8 cellular contexts compared by ENCODE assay signal in genomic region chrX:107826286-107827136, GRCh38. TPM values are rescaled to one million over a fixed set of nuclear protein-coding genes. Genes with fewer than 3 reads are reported as not detected.
DNase-seq lines count a peak whose midpoint lies in the region; ATAC-seq and TF ChIP-seq lines count a peak whose summit lies in the region.

No MANE protein-coding gene starts in this region.

- H3K27me3 ChIP-seq in PC-3 (ENCODE audit: low read length) (no peaks in the 10 kb centered on the region), ovary (no peaks in the 10 kb centered on the region)

- peak overlapping the region; percentile 90 for H2AFZ ChIP-seq in PC-3 (ENCODE audit: low read length)

- intact Hi-C loops in PC-3 (cut with micrococcal nuclease) (no loop called here), head of caudate nucleus (cut with DNase I) (no loop called here), ovary (cut with DNase I) (no loop called here)

- H3K36me3 Mint-ChIP-seq in activated naive CD4-positive, alpha-beta T cell treated with anti-CD3 and anti-CD28 coated beads, Interleukin-2, amount 50 U/mL, for 24 hours, result peaks cover 2% of the 10 kb centered on the region

- TF ChIP-seq POLR2A in ovary (IDR thresholded peaks at IDR 0.05), result no peak

- no peaks in the 10 kb centered on the region for H3K9me3 Mint-ChIP-seq in activated naive CD4-positive, alpha-beta T cell treated with anti-CD3 and anti-CD28 coated beads, Interleukin-2, amount 50 U/mL, for 24 hours

- H3K9me3 ChIP-seq in PC-3 (ENCODE audit: low read length), result no peaks in the 10 kb centered on the region
- H3K9me3 ChIP-seq in ovary, result no peaks in the 10 kb centered on the region

- TF ChIP-seq CTCF in PC-3 (conservative IDR thresholded peaks at IDR 0.05; ENCODE audit: low read depth, low read length), result no peak
- TF ChIP-seq CTCF in ovary (IDR thresholded peaks at IDR 0.05), result no peak

- peak overlapping the region; percentile 91 for H3K4me2 ChIP-seq in PC-3 (ENCODE audit: low read length)

- H3K4me1 Mint-ChIP-seq in activated naive CD4-positive, alpha-beta T cell treated with anti-CD3 and anti-CD28 coated beads, Interleukin-2, amount 50 U/mL, for 24 hours, result peaks cover 61% of the 10 kb centered on the region

- WGBS in ovary, 3 donors, result 30 to 50% (median 47%) methylated on average over 43 to 92 of the region's 92 CpGs

- H3K4me3 ChIP-seq in PC-3 (ENCODE audit: low read length) (peak overlapping the region; percentile 82), ovary (peak overlapping the region; percentile 46)

- CTCF ChIA-PET in PC-3 (lab: Charles Lee), result no interaction called here

- H3K4me3 Mint-ChIP-seq in activated naive CD4-positive, alpha-beta T cell treated with anti-CD3 and anti-CD28 coated beads, Interleukin-2, amount 50 U/mL, for 24 hours, result peak overlapping the region; percentile 90

- no peaks in the 10 kb centered on the region for H3F3A ChIP-seq in PC-3 (ENCODE audit: low read length, unreplicated experiment)

- no peaks in the 10 kb centered on the region for H3K27me3 Mint-ChIP-seq in activated naive CD4-positive, alpha-beta T cell treated with anti-CD3 and anti-CD28 coated beads, Interleukin-2, amount 50 U/mL, for 24 hours

- no peaks in the 10 kb centered on the region for H3K9me2 ChIP-seq in PC-3 (replicated peaks; ENCODE audit: low read length)

- peak; percentile 47 for DNase-seq in PC-3
- peak in 40 of 42 donors; percentile 1 to 75 (median 42) for DNase-seq in head of caudate nucleus
- peak; percentile 27 to 58 (median 39) for DNase-seq in ovary
- DNase-seq in T1000 (lab: John Stamatoyannopoulos, UW), result no peak
- DNase-seq in COLO829 (ENCODE audit: low spot score), result no peak

- BruUV-seq in PC-3 (replicated peaks; lab: Mats Ljungman, UMichigan), result no TSS peak

- no peak for TF ChIP-seq EP300 in ovary (IDR thresholded peaks at IDR 0.05)

- no peaks in the 10 kb centered on the region for H3K36me3 ChIP-seq in PC-3 (ENCODE audit: low read depth, low read length)
- H3K36me3 ChIP-seq in ovary, result no peaks in the 10 kb centered on the region

- no peaks in the 10 kb centered on the region for H4K20me1 ChIP-seq in PC-3 (ENCODE audit: low read length)

- peak; percentile 71 for ATAC-seq in GM18498 (IDR thresholded peaks at IDR 0.05; ENCODE audit: unreplicated experiment)
- peak; percentile 60 for ATAC-seq in HG02938 (IDR thresholded peaks at IDR 0.05; ENCODE audit: unreplicated experiment)
- peak; percentile 58 for ATAC-seq in PC-3

- POLR2A ChIA-PET in PC-3 (lab: Charles Lee; ENCODE audit: unreplicated experiment), result no interaction called here

- H3K27ac ChIP-seq in PC-3 (ENCODE audit: low read length) (peak overlapping the region; percentile 47), ovary (peak overlapping the region; percentile 68 to 91)

- H3K4me1 ChIP-seq in PC-3 (ENCODE audit: insufficient read depth, low read length) (peaks cover 14% of the 10 kb centered on the region), ovary (ENCODE audit: insufficient read depth) (peaks cover 5% of the 10 kb centered on the region)

- peak overlapping the region; percentile 78 for H3K9ac ChIP-seq in PC-3 (ENCODE audit: low read length)

- peaks cover 49% of the 10 kb centered on the region for H3K79me2 ChIP-seq in PC-3 (ENCODE audit: low read length)

- H3K27ac Mint-ChIP-seq in activated naive CD4-positive, alpha-beta T cell treated with anti-CD3 and anti-CD28 coated beads, Interleukin-2, amount 50 U/mL, for 24 hours, result peak overlapping the region; percentile 86

RNA-seq across cellular contexts. Expression of gene MID2, which starts 0.8 kb away (rescaled TPM):
- total RNA-seq in PC-3 (2014; rRNA removed) (19.2 and 23.2 TPM in 2 replicates), ovary (10 to 100 TPM; 15.9 to 29.6 (median 24.0) TPM)
- polyA plus RNA-seq in ovary, result 10 to 100 TPM in 1 of 2 donors, 1 to 10 TPM in 1; 4.3 to 19.8 TPM

RNA-seq across cellular contexts. Expression of gene NCBP2L, which starts 49.0 kb away (rescaled TPM):
- not detected in 2 replicates for total RNA-seq in PC-3 (2014; rRNA removed)
- 1 to 10 TPM in 2 of 7 donors, under 1 TPM in 4, not detected in 1; 0.28 to 1.6 (median 0.72) TPM for total RNA-seq in ovary
- under 1 TPM; 0.20 to 0.35 TPM for polyA plus RNA-seq in ovary

RNA-seq across cellular contexts. Expression of gene TSC22D3, which starts 50.9 kb away (rescaled TPM):
- total RNA-seq in PC-3 (2014; rRNA removed) (17.8 and 18.1 TPM in 2 replicates), ovary (100 to 1,000 TPM in 6 of 7 donors, 10 to 100 TPM in 1; 91.5 to 645 (median 365) TPM)
- 100 to 1,000 TPM; 221 to 241 TPM for polyA plus RNA-seq in ovary

Comparison
In these comparisons a context has a peak if more than half of its experiments do, and no peak if none do; other contexts are left out.
1. DNase-seq: peak in PC-3 (single experiment), head of caudate nucleus (40 of 42) and ovary (5 of 5); none in T1000 (single experiment) and COLO829 (single experiment).
2. Peak in every context shown above with its lines, with median percentiles within 50 percentile points of each other: ATAC-seq.